12 cellular contexts compared by ENCODE assay signal in the genomic region with DNA sequence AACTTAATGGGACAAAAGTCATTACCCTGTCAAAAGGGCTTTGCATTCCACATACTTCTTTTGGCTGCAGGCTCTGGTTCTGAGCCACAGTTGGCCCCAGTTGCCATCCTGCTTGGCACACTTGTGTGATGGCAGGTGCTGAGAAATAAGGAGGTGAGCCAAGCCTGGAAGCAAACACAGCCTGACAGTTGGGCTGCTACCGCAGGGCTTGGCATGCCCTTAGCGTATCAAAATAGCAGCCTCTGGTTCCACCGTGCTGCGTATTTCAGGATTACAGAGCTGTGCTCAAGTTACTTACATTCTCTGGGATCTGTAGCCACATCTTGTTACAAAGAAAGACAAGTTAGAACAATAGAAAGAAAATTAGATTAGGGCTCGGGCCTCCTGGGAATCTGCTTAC. TPM values are rescaled to one million over a fixed set of nuclear protein-coding genes. Genes with fewer than 3 reads are reported as not detected.
DNase-seq lines count a peak whose midpoint lies in the region; ATAC-seq and TF ChIP-seq lines count a peak whose summit lies in the region.
"Had no signal": no experiment of that assay in that cellular context is flagged by ENCODE, and none has a peak within 500 bp of the region (broad histone marks: within the 10 kb centered on the region; RNA-seq: fewer than 3 reads in every experiment).

No MANE protein-coding gene starts in this region.

- H3K4me1 ChIP-seq in BE2C (peaks cover 5% of the 10 kb centered on the region; the same call in 1 of the 2 replicates), muscle layer of colon (ENCODE audit: insufficient read depth, low read length) (peaks cover 20% of the 10 kb centered on the region), vagina (peaks cover under 1% of the 10 kb centered on the region)
- H3K4me1 ChIP-seq in CD8-positive, alpha-beta memory T cell (ENCODE audit: insufficient read depth, low read length): no peaks in the 10 kb centered on the region

- H3K36me3 ChIP-seq in BE2C (peaks cover 18% of the 10 kb centered on the region), muscle layer of colon (ENCODE audit: insufficient read depth, low read length) (no peaks in the 10 kb centered on the region), vagina (no peaks in the 10 kb centered on the region)
- H3K36me3 ChIP-seq in CD8-positive, alpha-beta memory T cell (ENCODE audit: insufficient read depth, low read length): no peaks in the 10 kb centered on the region

- ATAC-seq in esophagus mucosa (peak; percentile 87), GM19463 (IDR thresholded peaks at IDR 0.05; ENCODE audit: unreplicated experiment) (no peak)

- H3K4me1 Mint-ChIP-seq in CD8-positive, alpha-beta memory T cell: no peaks in the 10 kb centered on the region
- H3K4me1 Mint-ChIP-seq: B cell had no signal

- DNase-seq in BE2C (peak; percentile 49), NCI-H2196 (lab: John Stamatoyannopoulos, UW; ENCODE audit: unreplicated experiment) (peak; percentile 80), vagina (ENCODE audit: extremely low spot score in 2 of 2) (no peak), NCI-H226 (no peak)
- no peak for DNase-seq in CD8-positive, alpha-beta memory T cell
- DNase-seq: NCI-H526 treated with DMSO at 0.1 percent for 48 hours, retina had no signal

- TF ChIP-seq POLR2A in vagina (IDR thresholded peaks at IDR 0.05): no peak

- H3K4me3 ChIP-seq in BE2C (ENCODE audit: low read depth, low read length): no peak overlapping the region
- no peak overlapping the region for H3K4me3 ChIP-seq in muscle layer of colon (ENCODE audit: low read depth in 1 of 2, low read length in 2 of 2)
- H3K4me3 ChIP-seq in vagina: no peak overlapping the region
- no peak overlapping the region for H3K4me3 ChIP-seq in CD8-positive, alpha-beta memory T cell (ENCODE audit: low read length)

- H3K9me3 Mint-ChIP-seq in CD8-positive, alpha-beta memory T cell: no peaks in the 10 kb centered on the region
- H3K9me3 Mint-ChIP-seq: T-helper 1 cell treated with Interleukin-12 subunit alpha and Interleukin-12 subunit beta and Interleukin-4 antibody, amounts not matched to agents 30 μg/mL and 1 μg/mL, for 36 hours had no signal

- H3K27me3 Mint-ChIP-seq in CD8-positive, alpha-beta memory T cell: no peaks in the 10 kb centered on the region
- H3K27me3 Mint-ChIP-seq: B cell had no signal

- H3K27ac ChIP-seq in muscle layer of colon (ENCODE audit: low read depth, low read length) (peak overlapping the region; percentile 17), vagina (no peak overlapping the region)
- no peak overlapping the region for H3K27ac ChIP-seq in CD8-positive, alpha-beta memory T cell (ENCODE audit: low read depth, low read length)

- peaks cover 0 to 9% (median 0%) of the 10 kb centered on the region in 3 donors for H3K36me3 Mint-ChIP-seq in CD8-positive, alpha-beta memory T cell

- intact Hi-C loops in vagina (cut with DNase I): no loop called here

- H3K27me3 ChIP-seq in BE2C (no peaks in the 10 kb centered on the region), muscle layer of colon (ENCODE audit: control insufficient read depth in 1 of 2, insufficient read depth in 2 of 2, low read length in 2 of 2) (no peaks in the 10 kb centered on the region), vagina (no peaks in the 10 kb centered on the region)
- no peaks in the 10 kb centered on the region for H3K27me3 ChIP-seq in CD8-positive, alpha-beta memory T cell (ENCODE audit: insufficient read depth, low read length, poor library complexity, severe bottlenecking)

- H3K9ac ChIP-seq in muscle layer of colon (ENCODE audit: low read length): no peak overlapping the region

- POLR2A ChIA-PET in CD8-positive, alpha-beta memory T cell (lab: Charles Lee): no interaction called here

- no peak overlapping the region for H3K27ac Mint-ChIP-seq in CD8-positive, alpha-beta memory T cell
- H3K27ac Mint-ChIP-seq: B cell; T-helper 1 cell treated with Interleukin-12 subunit alpha and Interleukin-12 subunit beta and Interleukin-4 antibody, amounts not matched to agents 30 μg/mL and 1 μg/mL, for 36 hours had no signal

- TF ChIP-seq CTCF in BE2C (IDR thresholded peaks at IDR 0.05; ENCODE audit: low read depth, low read length): peak; percentile 25; the same call in 1 of the 2 replicates
- TF ChIP-seq CTCF in vagina (IDR thresholded peaks at IDR 0.05): no peak

- CTCF ChIA-PET in CD8-positive, alpha-beta memory T cell (lab: Charles Lee): no interaction called here

- H3K9me3 ChIP-seq in BE2C (no peaks in the 10 kb centered on the region), muscle layer of colon (ENCODE audit: low read length) (no peaks in the 10 kb centered on the region), vagina (no peaks in the 10 kb centered on the region)
- H3K9me3 ChIP-seq in CD8-positive, alpha-beta memory T cell (ENCODE audit: low read length): no peaks in the 10 kb centered on the region

- H3K4me3 Mint-ChIP-seq in CD8-positive, alpha-beta memory T cell: no peak overlapping the region
- H3K4me3 Mint-ChIP-seq: B cell; T-helper 1 cell treated with Interleukin-12 subunit alpha and Interleukin-12 subunit beta and Interleukin-4 antibody, amounts not matched to agents 30 μg/mL and 1 μg/mL, for 36 hours had no signal

RNA-seq across cellular contexts. Expression of gene MTHFD1L, which starts 11.1 kb away (rescaled TPM):
- polyA plus RNA-seq in BE2C (2012; ENCODE audit: insufficient read depth, insufficient read length, low read depth): 37.5 TPM
- 20.3 TPM for total RNA-seq in esophagus mucosa
- total RNA-seq in vagina: 2.7 TPM
- 100 to 1,000 TPM; 102 to 108 TPM for total RNA-seq in CD8-positive, alpha-beta memory T cell
- polyA plus RNA-seq in CD8-positive, alpha-beta memory T cell: 5.8 TPM

Comparison
In these comparisons a context has a peak if more than half of its experiments do, and no peak if none do; other contexts are left out.
1. DNase-seq: peak in BE2C (single experiment) and NCI-H2196 (single experiment); none in vagina (0 of 2), NCI-H226 (single experiment) and CD8-positive, alpha-beta memory T cell (0 of 5).